ENCODE assay signal across 1 cellular context in the genomic region with DNA sequence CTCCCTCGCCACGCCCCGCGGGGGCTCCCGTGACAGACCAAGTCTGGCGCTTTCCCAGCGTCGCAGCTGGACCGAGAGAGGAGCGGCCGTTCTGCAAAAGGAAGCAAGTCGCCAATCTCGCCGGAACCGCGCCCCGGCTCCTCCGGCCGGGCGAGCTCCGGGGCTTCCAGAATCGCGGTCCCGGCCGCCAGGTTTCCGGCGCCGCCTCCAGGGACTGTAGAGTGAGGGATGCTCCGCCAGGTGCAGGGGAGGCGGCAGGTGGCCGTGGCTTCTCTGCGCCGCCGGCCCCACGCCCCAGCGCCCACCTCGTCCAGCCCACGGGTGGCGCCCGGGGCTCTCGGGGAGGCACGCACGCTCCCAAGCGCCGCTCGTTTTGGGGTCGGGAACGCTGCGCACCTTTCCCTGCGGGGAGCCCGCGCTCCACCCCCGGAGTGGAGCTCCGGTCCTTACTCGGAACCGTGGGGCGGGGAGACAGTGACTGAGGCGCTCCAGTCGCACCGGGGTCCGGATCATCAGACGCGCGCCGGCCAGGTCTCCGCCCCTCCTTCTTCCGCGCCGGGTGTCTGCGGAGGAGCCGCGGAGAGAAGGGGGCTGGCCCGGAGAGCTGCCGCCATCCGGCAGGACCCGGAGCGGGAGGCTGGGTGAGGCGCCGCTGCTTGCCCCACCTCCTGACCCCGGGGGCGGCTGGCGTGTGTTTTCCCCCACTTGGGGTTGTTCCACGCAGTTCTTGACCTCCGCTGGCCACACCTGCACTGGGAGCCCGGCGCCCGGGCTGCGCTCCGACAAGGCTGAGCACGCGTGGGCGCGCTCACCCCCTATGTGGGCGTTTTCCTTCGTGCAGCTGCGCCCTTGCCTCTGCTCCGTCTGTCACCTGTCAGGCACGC.
TF ChIP-seq lines count a peak whose summit lies in the region.

A gene with protein sequence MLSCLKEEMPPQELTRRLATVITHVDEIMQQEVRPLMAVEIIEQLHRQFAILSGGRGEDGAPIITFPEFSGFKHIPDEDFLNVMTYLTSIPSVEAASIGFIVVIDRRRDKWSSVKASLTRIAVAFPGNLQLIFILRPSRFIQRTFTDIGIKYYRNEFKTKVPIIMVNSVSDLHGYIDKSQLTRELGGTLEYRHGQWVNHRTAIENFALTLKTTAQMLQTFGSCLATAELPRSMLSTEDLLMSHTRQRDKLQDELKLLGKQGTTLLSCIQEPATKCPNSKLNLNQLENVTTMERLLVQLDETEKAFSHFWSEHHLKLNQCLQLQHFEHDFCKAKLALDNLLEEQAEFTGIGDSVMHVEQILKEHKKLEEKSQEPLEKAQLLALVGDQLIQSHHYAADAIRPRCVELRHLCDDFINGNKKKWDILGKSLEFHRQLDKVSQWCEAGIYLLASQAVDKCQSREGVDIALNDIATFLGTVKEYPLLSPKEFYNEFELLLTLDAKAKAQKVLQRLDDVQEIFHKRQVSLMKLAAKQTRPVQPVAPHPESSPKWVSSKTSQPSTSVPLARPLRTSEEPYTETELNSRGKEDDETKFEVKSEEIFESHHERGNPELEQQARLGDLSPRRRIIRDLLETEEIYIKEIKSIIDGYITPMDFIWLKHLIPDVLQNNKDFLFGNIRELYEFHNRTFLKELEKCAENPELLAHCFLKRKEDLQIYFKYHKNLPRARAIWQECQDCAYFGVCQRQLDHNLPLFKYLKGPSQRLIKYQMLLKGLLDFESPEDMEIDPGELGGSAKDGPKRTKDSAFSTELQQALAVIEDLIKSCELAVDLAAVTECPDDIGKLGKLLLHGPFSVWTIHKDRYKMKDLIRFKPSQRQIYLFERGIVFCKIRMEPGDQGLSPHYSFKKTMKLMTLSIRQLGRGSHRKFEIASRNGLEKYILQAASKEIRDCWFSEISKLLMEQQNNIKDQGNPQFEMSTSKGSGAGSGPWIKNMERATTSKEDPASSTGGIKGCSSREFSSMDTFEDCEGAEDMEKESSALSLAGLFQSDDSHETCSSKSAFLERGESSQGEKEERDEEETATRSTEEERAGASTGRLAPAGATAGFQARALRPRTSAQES (minus strand): TSS at position 480 of the 884 bp plus-strand sequence. CDS start 642 bp downstream, outside the sequence.

TF ChIP-seq in H1, 55 proteins besides CTCF, POLR2A, EP300 and RAD21 (continued from another document):
- TF ChIP-seq, protein P1, sequence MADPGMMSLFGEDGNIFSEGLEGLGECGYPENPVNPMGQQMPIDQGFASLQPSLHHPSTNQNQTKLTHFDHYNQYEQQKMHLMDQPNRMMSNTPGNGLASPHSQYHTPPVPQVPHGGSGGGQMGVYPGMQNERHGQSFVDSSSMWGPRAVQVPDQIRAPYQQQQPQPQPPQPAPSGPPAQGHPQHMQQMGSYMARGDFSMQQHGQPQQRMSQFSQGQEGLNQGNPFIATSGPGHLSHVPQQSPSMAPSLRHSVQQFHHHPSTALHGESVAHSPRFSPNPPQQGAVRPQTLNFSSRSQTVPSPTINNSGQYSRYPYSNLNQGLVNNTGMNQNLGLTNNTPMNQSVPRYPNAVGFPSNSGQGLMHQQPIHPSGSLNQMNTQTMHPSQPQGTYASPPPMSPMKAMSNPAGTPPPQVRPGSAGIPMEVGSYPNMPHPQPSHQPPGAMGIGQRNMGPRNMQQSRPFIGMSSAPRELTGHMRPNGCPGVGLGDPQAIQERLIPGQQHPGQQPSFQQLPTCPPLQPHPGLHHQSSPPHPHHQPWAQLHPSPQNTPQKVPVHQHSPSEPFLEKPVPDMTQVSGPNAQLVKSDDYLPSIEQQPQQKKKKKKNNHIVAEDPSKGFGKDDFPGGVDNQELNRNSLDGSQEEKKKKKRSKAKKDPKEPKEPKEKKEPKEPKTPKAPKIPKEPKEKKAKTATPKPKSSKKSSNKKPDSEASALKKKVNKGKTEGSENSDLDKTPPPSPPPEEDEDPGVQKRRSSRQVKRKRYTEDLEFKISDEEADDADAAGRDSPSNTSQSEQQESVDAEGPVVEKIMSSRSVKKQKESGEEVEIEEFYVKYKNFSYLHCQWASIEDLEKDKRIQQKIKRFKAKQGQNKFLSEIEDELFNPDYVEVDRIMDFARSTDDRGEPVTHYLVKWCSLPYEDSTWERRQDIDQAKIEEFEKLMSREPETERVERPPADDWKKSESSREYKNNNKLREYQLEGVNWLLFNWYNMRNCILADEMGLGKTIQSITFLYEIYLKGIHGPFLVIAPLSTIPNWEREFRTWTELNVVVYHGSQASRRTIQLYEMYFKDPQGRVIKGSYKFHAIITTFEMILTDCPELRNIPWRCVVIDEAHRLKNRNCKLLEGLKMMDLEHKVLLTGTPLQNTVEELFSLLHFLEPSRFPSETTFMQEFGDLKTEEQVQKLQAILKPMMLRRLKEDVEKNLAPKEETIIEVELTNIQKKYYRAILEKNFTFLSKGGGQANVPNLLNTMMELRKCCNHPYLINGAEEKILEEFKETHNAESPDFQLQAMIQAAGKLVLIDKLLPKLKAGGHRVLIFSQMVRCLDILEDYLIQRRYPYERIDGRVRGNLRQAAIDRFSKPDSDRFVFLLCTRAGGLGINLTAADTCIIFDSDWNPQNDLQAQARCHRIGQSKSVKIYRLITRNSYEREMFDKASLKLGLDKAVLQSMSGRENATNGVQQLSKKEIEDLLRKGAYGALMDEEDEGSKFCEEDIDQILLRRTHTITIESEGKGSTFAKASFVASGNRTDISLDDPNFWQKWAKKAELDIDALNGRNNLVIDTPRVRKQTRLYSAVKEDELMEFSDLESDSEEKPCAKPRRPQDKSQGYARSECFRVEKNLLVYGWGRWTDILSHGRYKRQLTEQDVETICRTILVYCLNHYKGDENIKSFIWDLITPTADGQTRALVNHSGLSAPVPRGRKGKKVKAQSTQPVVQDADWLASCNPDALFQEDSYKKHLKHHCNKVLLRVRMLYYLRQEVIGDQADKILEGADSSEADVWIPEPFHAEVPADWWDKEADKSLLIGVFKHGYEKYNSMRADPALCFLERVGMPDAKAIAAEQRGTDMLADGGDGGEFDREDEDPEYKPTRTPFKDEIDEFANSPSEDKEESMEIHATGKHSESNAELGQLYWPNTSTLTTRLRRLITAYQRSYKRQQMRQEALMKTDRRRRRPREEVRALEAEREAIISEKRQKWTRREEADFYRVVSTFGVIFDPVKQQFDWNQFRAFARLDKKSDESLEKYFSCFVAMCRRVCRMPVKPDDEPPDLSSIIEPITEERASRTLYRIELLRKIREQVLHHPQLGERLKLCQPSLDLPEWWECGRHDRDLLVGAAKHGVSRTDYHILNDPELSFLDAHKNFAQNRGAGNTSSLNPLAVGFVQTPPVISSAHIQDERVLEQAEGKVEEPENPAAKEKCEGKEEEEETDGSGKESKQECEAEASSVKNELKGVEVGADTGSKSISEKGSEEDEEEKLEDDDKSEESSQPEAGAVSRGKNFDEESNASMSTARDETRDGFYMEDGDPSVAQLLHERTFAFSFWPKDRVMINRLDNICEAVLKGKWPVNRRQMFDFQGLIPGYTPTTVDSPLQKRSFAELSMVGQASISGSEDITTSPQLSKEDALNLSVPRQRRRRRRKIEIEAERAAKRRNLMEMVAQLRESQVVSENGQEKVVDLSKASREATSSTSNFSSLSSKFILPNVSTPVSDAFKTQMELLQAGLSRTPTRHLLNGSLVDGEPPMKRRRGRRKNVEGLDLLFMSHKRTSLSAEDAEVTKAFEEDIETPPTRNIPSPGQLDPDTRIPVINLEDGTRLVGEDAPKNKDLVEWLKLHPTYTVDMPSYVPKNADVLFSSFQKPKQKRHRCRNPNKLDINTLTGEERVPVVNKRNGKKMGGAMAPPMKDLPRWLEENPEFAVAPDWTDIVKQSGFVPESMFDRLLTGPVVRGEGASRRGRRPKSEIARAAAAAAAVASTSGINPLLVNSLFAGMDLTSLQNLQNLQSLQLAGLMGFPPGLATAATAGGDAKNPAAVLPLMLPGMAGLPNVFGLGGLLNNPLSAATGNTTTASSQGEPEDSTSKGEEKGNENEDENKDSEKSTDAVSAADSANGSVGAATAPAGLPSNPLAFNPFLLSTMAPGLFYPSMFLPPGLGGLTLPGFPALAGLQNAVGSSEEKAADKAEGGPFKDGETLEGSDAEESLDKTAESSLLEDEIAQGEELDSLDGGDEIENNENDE (IDR thresholded peaks at IDR 0.05; ENCODE audit: insufficient replicate concordance, low read length): no peak
- peak; percentile 51 for TF ChIP-seq TAF1 (IDR thresholded peaks at IDR 0.05; ENCODE audit: low read depth, low read length)
- TF ChIP-seq SIRT6 (IDR thresholded peaks at IDR 0.05; ENCODE audit: low read length): no peak
- TF ChIP-seq KDM5A (IDR thresholded peaks at IDR 0.05; ENCODE audit: low read length): no peak
- TF ChIP-seq SIX5 (IDR thresholded peaks at IDR 0.05; ENCODE audit: low read depth, low read length): no peak
- peak; percentile 69; the same call in 1 of the 2 replicates for TF ChIP-seq GABPA (IDR thresholded peaks at IDR 0.05; ENCODE audit: borderline replicate concordance, insufficient read depth, low read length)
- no peak for TF ChIP-seq EZH2 (IDR thresholded peaks at IDR 0.05; ENCODE audit: low read depth, low read length, severe bottlenecking)
- no peak for TF ChIP-seq CHD2 (IDR thresholded peaks at IDR 0.05; ENCODE audit: low read length)
- TF ChIP-seq SP4 (IDR thresholded peaks at IDR 0.05; ENCODE audit: low read length): no peak; the same call in 1 of the 2 replicates
- TF ChIP-seq, protein P2, sequence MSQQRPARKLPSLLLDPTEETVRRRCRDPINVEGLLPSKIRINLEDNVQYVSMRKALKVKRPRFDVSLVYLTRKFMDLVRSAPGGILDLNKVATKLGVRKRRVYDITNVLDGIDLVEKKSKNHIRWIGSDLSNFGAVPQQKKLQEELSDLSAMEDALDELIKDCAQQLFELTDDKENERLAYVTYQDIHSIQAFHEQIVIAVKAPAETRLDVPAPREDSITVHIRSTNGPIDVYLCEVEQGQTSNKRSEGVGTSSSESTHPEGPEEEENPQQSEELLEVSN (IDR thresholded peaks at IDR 0.05): 0 out of 2 replicates have a peak, but pooled peaks have one; percentile 29
- TF ChIP-seq GTF2F1 (IDR thresholded peaks at IDR 0.05; ENCODE audit: borderline replicate concordance, low read depth, low read length): no peak
- TF ChIP-seq JUND (IDR thresholded peaks at IDR 0.05; ENCODE audit: low read length): no peak
TF ChIP-seq in H1: peak in this region for 16.
